ENCODE assay signal across 2 cellular contexts in the genomic region with DNA sequence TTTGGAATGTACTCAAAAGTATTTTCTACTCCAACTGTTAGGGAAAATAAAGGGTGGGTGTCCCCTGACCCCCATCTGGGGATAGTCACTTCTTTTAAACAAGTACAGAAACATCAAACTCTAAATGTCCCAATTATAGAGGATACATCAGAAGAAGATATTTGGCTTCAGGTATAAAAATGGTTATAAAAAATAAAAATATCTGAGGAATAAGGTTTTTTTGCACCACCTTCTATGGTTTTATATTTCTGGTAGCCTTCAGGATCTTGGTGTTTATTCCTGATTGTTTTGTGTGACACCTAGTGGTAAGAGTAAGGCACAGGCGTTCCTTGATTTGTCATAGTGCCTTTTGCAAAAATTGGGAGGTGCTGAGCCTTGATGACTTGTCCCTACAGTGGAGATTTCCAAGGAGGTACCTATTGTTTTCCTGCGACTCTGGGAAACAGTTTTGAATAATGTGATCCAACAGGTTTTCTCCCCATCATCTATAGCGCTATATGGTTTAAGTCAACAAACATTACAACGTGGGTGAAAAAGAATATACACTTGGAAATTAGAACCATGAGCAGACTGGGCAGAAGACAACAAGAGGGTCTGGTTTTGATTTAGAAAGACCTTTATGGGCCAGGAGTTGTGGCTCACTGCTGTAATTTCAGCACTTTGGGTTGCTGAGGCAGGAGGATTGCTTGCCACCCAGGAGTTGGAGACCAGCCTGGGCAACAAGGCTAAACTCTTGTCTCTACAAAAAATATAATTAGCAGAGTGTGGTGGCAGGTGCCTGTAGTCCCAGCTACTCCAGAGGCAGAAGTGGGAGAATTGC.
TF ChIP-seq lines count a peak whose summit lies in the region.

No MANE protein-coding gene starts in this region.

TF ChIP-seq in endothelial cell of umbilical vein, 7 proteins besides CTCF, POLR2A, EP300 and RAD21:
- TF ChIP-seq EZH2 (IDR thresholded peaks at IDR 0.05; ENCODE audit: borderline replicate concordance, low read depth, low read length, severe bottlenecking): no peak
- no peak for TF ChIP-seq MYC (IDR thresholded peaks at IDR 0.05; ENCODE audit: low read depth, low read length)
- no peak for TF ChIP-seq MAX (IDR thresholded peaks at IDR 0.05; ENCODE audit: insufficient read depth, insufficient read length)
- no peak for TF ChIP-seq FOS (IDR thresholded peaks at IDR 0.05; ENCODE audit: borderline replicate concordance, insufficient read depth, low read length)
- TF ChIP-seq JUN (IDR thresholded peaks at IDR 0.05; ENCODE audit: borderline replicate concordance, insufficient read depth, insufficient read length, low read depth): no peak
- no peak for TF ChIP-seq GATA2 (IDR thresholded peaks at IDR 0.05; ENCODE audit: insufficient read depth, insufficient read length, low read depth, low read length)
- no peak for TF ChIP-seq POLR2AphosphoS5 (IDR thresholded peaks at IDR 0.05; ENCODE audit: insufficient read depth, low read depth, low read length)

TF ChIP-seq in neural cell, 6 proteins besides CTCF, POLR2A, EP300 and RAD21:
- peak; percentile 83 for TF ChIP-seq SMC3 (conservative IDR thresholded peaks at IDR 0.05; ENCODE audit: poor library complexity)
- no peak for TF ChIP-seq POLR2AphosphoS5 (IDR thresholded peaks at IDR 0.05)
- TF ChIP-seq MXI1 (conservative IDR thresholded peaks at IDR 0.05; ENCODE audit: poor library complexity, severe bottlenecking): no peak
- TF ChIP-seq, protein P1, sequence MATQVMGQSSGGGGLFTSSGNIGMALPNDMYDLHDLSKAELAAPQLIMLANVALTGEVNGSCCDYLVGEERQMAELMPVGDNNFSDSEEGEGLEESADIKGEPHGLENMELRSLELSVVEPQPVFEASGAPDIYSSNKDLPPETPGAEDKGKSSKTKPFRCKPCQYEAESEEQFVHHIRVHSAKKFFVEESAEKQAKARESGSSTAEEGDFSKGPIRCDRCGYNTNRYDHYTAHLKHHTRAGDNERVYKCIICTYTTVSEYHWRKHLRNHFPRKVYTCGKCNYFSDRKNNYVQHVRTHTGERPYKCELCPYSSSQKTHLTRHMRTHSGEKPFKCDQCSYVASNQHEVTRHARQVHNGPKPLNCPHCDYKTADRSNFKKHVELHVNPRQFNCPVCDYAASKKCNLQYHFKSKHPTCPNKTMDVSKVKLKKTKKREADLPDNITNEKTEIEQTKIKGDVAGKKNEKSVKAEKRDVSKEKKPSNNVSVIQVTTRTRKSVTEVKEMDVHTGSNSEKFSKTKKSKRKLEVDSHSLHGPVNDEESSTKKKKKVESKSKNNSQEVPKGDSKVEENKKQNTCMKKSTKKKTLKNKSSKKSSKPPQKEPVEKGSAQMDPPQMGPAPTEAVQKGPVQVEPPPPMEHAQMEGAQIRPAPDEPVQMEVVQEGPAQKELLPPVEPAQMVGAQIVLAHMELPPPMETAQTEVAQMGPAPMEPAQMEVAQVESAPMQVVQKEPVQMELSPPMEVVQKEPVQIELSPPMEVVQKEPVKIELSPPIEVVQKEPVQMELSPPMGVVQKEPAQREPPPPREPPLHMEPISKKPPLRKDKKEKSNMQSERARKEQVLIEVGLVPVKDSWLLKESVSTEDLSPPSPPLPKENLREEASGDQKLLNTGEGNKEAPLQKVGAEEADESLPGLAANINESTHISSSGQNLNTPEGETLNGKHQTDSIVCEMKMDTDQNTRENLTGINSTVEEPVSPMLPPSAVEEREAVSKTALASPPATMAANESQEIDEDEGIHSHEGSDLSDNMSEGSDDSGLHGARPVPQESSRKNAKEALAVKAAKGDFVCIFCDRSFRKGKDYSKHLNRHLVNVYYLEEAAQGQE (IDR thresholded peaks at IDR 0.05; ENCODE audit: borderline replicate concordance): no peak
- no peak for TF ChIP-seq TAF1 (IDR thresholded peaks at IDR 0.05; ENCODE audit: low read depth)
- TF ChIP-seq EZH2 (IDR thresholded peaks at IDR 0.05; ENCODE audit: borderline replicate concordance, insufficient read depth, low read length, poor library complexity, severe bottlenecking): no peak
